ENCODE assay signal across 9 cellular contexts in the genomic region with DNA sequence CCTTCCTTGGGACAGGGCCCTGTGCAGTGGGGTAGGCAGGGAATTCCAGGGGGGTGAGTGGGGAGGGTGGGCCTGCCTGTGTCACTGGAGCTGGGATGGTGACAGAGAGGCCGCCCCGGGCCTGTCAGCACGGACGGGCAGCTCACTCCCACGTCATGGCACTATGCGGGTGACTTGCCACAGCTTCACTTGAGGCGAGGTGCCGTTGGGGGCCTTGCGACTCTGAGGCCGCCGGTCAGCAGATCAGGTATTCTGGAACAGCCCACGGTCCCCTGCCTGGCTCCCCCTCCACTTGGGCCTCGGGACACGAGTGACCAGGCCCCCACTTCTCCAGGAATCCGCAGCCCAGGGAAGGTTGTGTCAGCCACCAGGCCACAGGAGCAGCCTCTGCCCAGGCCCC. TPM values are rescaled to one million over a fixed set of nuclear protein-coding genes. Genes with fewer than 3 reads are reported as not detected.
DNase-seq lines count a peak whose midpoint lies in the region; ATAC-seq, FAIRE-seq and TF ChIP-seq lines count a peak whose summit lies in the region.
"Had no signal": no experiment of that assay in that cellular context is flagged by ENCODE, and none has a peak within 500 bp of the region (broad histone marks: within the 10 kb centered on the region; RNA-seq: fewer than 3 reads in every experiment).

No MANE protein-coding gene starts in this region.

- H3K9ac ChIP-seq in OCI-LY1 (ENCODE audit: low read length): peak overlapping the region; percentile 60; the same call in 1 of the 2 replicates

- H3K4me3 ChIP-seq in OCI-LY1 (ENCODE audit: low read depth, low read length, poor library complexity, severe bottlenecking) (peak overlapping the region; percentile 50), left ventricle myocardium inferior (peak overlapping the region; percentile 90), small intestine (ENCODE audit: low read depth in 1 of 2, low read length in 2 of 2) (peak overlapping the region in 1 of 2 donors; percentile 18), osteoblast (ENCODE audit: insufficient read depth, low read length) (no peak overlapping the region)

- H2AFZ ChIP-seq in OCI-LY1 (ENCODE audit: low read length) (no peak overlapping the region), osteoblast (ENCODE audit: low read length) (no peak overlapping the region)

- H3K9me2 ChIP-seq in OCI-LY1 (ENCODE audit: low read depth, low read length): no peaks in the 10 kb centered on the region

- no peaks in the 10 kb centered on the region for H3F3A ChIP-seq in OCI-LY1 (ENCODE audit: insufficient read depth, low read length)

- 68 to 80% (median 71%) methylated on average over 11 to 15 of the region's 15 CpGs for WGBS in small intestine, 3 donors

- no peak for FAIRE-seq in small intestine (lab: Jason Lieb, UNC)
- FAIRE-seq: keratinocyte had no signal

- H3K9me3 ChIP-seq in OCI-LY1 (ENCODE audit: low read length) (no peaks in the 10 kb centered on the region), left ventricle myocardium inferior (replicated peaks) (no peaks in the 10 kb centered on the region), small intestine (ENCODE audit: control insufficient read depth, low read depth) (no peaks in the 10 kb centered on the region), osteoblast (ENCODE audit: low read depth, low read length) (no peaks in the 10 kb centered on the region)

- intact Hi-C loops in left ventricle myocardium inferior (cut with micrococcal nuclease): no loop called here

- peak overlapping the region; percentile 20 for H3K27ac ChIP-seq in OCI-LY1 (ENCODE audit: low read depth, low read length, poor library complexity, severe bottlenecking)
- peak overlapping the region; percentile 100 for H3K27ac ChIP-seq in left ventricle myocardium inferior (replicated peaks)
- peak overlapping the region; percentile 86 to 97 for H3K27ac ChIP-seq in small intestine (ENCODE audit: low read depth in 1 of 2, low read length in 1 of 2)
- no peak overlapping the region for H3K27ac ChIP-seq in osteoblast (ENCODE audit: low read depth, low read length)

- H3K27me3 ChIP-seq in OCI-LY1 (ENCODE audit: insufficient read depth, low read length): no peaks in the 10 kb centered on the region
- no peaks in the 10 kb centered on the region for H3K27me3 ChIP-seq in left ventricle myocardium inferior (ENCODE audit: low read depth)
- H3K27me3 ChIP-seq in small intestine (ENCODE audit: control insufficient read depth in 2 of 2, insufficient read depth in 2 of 2, low read length in 2 of 2): no peaks in the 10 kb centered on the region
- H3K27me3 ChIP-seq in osteoblast (ENCODE audit: insufficient read depth, low read length): no peaks in the 10 kb centered on the region

- TF ChIP-seq CTCF in OCI-LY1 (IDR thresholded peaks at IDR 0.05; ENCODE audit: low read length): no peak
- TF ChIP-seq CTCF in left ventricle myocardium inferior (IDR thresholded peaks at IDR 0.05; ENCODE audit: borderline replicate concordance): no peak
- no peak for TF ChIP-seq CTCF in osteoblast (IDR thresholded peaks at IDR 0.05; ENCODE audit: extremely low read depth, low read depth, low read length)

- H3K79me2 ChIP-seq in OCI-LY1 (ENCODE audit: insufficient read depth, low read length): no peaks in the 10 kb centered on the region
- H3K79me2 ChIP-seq in osteoblast (ENCODE audit: insufficient read depth, low read length): peaks cover 32% of the 10 kb centered on the region

- no peak for ATAC-seq in HG03520 (IDR thresholded peaks at IDR 0.05; ENCODE audit: unreplicated experiment)
- ATAC-seq: stimulated activated naive CD8-positive, alpha-beta T cell treated with anti-CD3 and anti-CD28 coated beads, Interleukin-15, Interleukin-2, amounts not matched to agents 100 U/mL and 50 U/mL, for 24 hours had no signal

- H3K4me2 ChIP-seq in OCI-LY1 (ENCODE audit: low read length) (peak overlapping the region; percentile 92; the same call in 1 of the 2 replicates), osteoblast (ENCODE audit: insufficient read depth, low read length) (no peak overlapping the region)

- peaks cover 5% of the 10 kb centered on the region; the same call in 1 of the 2 replicates for H3K36me3 ChIP-seq in OCI-LY1 (ENCODE audit: insufficient read depth, low read length)
- peaks cover 8% of the 10 kb centered on the region for H3K36me3 ChIP-seq in left ventricle myocardium inferior
- peaks cover 0 to 5% of the 10 kb centered on the region in 2 donors for H3K36me3 ChIP-seq in small intestine (ENCODE audit: control insufficient read depth in 2 of 2, insufficient read depth in 2 of 2, low read length in 2 of 2)
- H3K36me3 ChIP-seq in osteoblast (ENCODE audit: insufficient read depth, low read length): no peaks in the 10 kb centered on the region

- H4K20me1 ChIP-seq in OCI-LY1 (ENCODE audit: insufficient read depth, low read length) (no peaks in the 10 kb centered on the region), osteoblast (ENCODE audit: insufficient read depth, low read length) (peaks cover 22% of the 10 kb centered on the region)

- H3K4me1 ChIP-seq in OCI-LY1 (ENCODE audit: insufficient read depth, low read length, severe bottlenecking) (peaks cover 43% of the 10 kb centered on the region), left ventricle myocardium inferior (peaks cover 83% of the 10 kb centered on the region), small intestine (ENCODE audit: control insufficient read depth in 2 of 2, insufficient read depth in 1 of 2, low read depth in 1 of 2, low read length in 1 of 2) (peaks cover 0 to 3% of the 10 kb centered on the region in 2 donors), osteoblast (ENCODE audit: insufficient read depth, low read length) (peaks cover 32% of the 10 kb centered on the region)

- no peak for DNase-seq in left ventricle myocardium inferior
- no peak for DNase-seq in small intestine
- no peak for DNase-seq in osteoblast (ENCODE audit: insufficient read length, low spot score, missing footprints)
- DNase-seq in HPDE6-E6E7 (ENCODE audit: extremely low spot score): no peak
- DNase-seq: SIG-M5 had no signal

RNA-seq across cellular contexts. Expression of a gene that starts 2.9 kb away (rescaled TPM):
- total RNA-seq in left ventricle myocardium inferior: 60.5 TPM
- 10 to 100 TPM; 28.1 to 35.4 (median 30.6) TPM for polyA plus RNA-seq in small intestine
- total RNA-seq in osteoblast: 14.4 and 19.9 TPM in 2 replicates

RNA-seq across cellular contexts. Expression of a gene that starts 3.9 kb away (rescaled TPM):
- total RNA-seq in left ventricle myocardium inferior (501 TPM), osteoblast (12.4 and 13.8 TPM in 2 replicates)
- polyA plus RNA-seq in small intestine: 100 to 1,000 TPM; 310 to 823 (median 675) TPM

RNA-seq across cellular contexts. Expression of a gene that starts 7.7 kb away (rescaled TPM):
- total RNA-seq in left ventricle myocardium inferior: 0.96 TPM
- polyA plus RNA-seq in small intestine: under 1 TPM in 1 of 3 donors, not detected in 2; 0.30 TPM
- 1.8 and 2.9 TPM in 2 replicates for total RNA-seq in osteoblast

RNA-seq across cellular contexts. Expression of a gene that starts 23.7 kb away (rescaled TPM):
- total RNA-seq in left ventricle myocardium inferior (229 TPM), osteoblast (300 and 380 TPM in 2 replicates)
- 100 to 1,000 TPM; 250 to 377 (median 368) TPM for polyA plus RNA-seq in small intestine

RNA-seq across cellular contexts. Expression of a gene that starts 29.9 kb away (rescaled TPM):
- 12.4 TPM for total RNA-seq in left ventricle myocardium inferior
- 100 to 1,000 TPM in 1 of 3 donors, 10 to 100 TPM in 2; 80.6 to 118 (median 84.1) TPM for polyA plus RNA-seq in small intestine
- total RNA-seq in osteoblast: 21.8 and 25.0 TPM in 2 replicates

Comparison
In these comparisons a context has a peak if more than half of its experiments do, and no peak if none do; other contexts are left out.
1. RNA of a gene that starts 3.9 kb away (total RNA-seq): 501 TPM in left ventricle myocardium inferior (single experiment); 12.4 to 13.8 TPM in osteoblast; every median in the first group is over 10 times any median in the second.